In the genomic region with DNA sequence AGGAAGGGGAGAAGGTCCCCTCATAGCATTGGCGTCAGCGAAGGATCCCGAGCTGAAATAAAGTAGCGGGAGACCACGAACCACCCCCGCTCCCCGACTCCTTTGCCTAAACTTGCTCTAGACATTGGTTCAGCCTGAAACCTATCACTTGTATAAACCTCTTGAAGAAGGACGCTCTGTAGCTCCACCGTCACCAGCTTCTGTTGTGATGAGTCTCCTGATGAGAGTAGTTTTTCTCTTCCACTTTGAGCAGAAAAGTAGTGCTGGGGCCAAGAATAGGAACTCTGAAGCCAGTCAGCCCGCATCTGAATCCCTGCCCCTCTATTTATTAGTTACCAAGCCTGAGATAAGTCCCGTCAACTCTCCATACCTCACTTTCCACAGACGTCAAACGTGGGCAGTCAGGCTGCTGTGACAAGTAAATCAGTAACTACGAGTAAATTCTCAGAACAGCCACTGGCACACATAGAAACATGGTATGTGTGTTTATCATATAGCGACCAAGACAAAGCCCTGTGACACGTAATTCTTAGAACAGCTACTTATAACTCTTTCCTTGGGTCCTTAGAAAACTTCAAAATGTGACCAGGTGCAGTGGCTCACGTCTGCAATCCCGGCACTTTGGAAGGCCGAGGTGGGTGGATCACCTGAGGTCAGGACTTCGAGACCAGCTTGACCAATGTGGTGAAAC, we compare ENCODE assay signal across 9 cellular contexts.
DNase-seq lines count a peak whose midpoint lies in the region; ATAC-seq and TF ChIP-seq lines count a peak whose summit lies in the region.
"Had no signal": no experiment of that assay in that cellular context is flagged by ENCODE, and none has a peak within 500 bp of the region (broad histone marks: within the 10 kb centered on the region; RNA-seq: fewer than 3 reads in every experiment).

No MANE protein-coding gene starts in this region.

- no peaks in the 10 kb centered on the region for H3K27me3 Mint-ChIP-seq in T-helper 17 cell
- no peaks in the 10 kb centered on the region for H3K27me3 Mint-ChIP-seq in HFFc6 (ENCODE audit: insufficient read depth)

- DNase-seq in activated CD4-positive, CD25-positive, alpha-beta regulatory T cell (lab: John Stamatoyannopoulos, UW), result no peak
- DNase-seq in T-helper 17 cell (no peak), HFFc6 (no peak), germinal center (ENCODE audit: low spot score) (no peak), NOMO-1 (lab: John Stamatoyannopoulos, UW; ENCODE audit: unreplicated experiment in 2 of 2) (no peak)
- peak in 2 of 3 donors; percentile 47 for DNase-seq in stimulated activated CD4-positive, alpha-beta T cell treated with anti-CD3 and anti-CD28 coated beads, TNF-alpha, amount 100 ng/mL, for 48 hours (ENCODE audit: low read depth in 3 of 3)

- TF ChIP-seq CTCF in HFFc6 (IDR thresholded peaks at IDR 0.05), result no peak

- ATAC-seq in activated CD4-positive, CD25-positive, alpha-beta regulatory T cell treated with anti-CD3 and anti-CD28 coated beads, Interleukin-2, amount 50 U/mL, for 24 hours, result peak; percentile 82
- peak; percentile 85 for ATAC-seq in HG02678 (IDR thresholded peaks at IDR 0.05; ENCODE audit: unreplicated experiment)
- ATAC-seq in T-helper 17 cell, result peak; percentile 72

- H3K36me3 Mint-ChIP-seq in T-helper 17 cell (ENCODE audit: low read depth) (peaks cover 2% of the 10 kb centered on the region), HFFc6 (ENCODE audit: low read depth) (no peaks in the 10 kb centered on the region)
- H3K36me3 Mint-ChIP-seq: mesothelial cell of epicardium had no signal

- H3K4me1 Mint-ChIP-seq in T-helper 17 cell, result peaks cover 46% of the 10 kb centered on the region
- no peaks in the 10 kb centered on the region for H3K4me1 Mint-ChIP-seq in HFFc6 (ENCODE audit: low read depth)
- H3K4me1 Mint-ChIP-seq: mesothelial cell of epicardium had no signal

- peak overlapping the region; percentile 66 for H3K27ac Mint-ChIP-seq in T-helper 17 cell
- H3K27ac Mint-ChIP-seq in HFFc6, result no peak overlapping the region
- H3K27ac Mint-ChIP-seq: mesothelial cell of epicardium had no signal

- no peaks in the 10 kb centered on the region for H3K9me3 ChIP-seq in T-helper 17 cell (ENCODE audit: control insufficient read depth, low read length, poor library complexity, severe bottlenecking)

- H3K4me3 Mint-ChIP-seq in T-helper 17 cell, result peak overlapping the region; percentile 86
- H3K4me3 Mint-ChIP-seq in HFFc6, result no peak overlapping the region
- H3K4me3 Mint-ChIP-seq: mesothelial cell of epicardium had no signal

- no peaks in the 10 kb centered on the region for H3K9me3 Mint-ChIP-seq in HFFc6
- H3K9me3 Mint-ChIP-seq: mesothelial cell of epicardium had no signal

Comparison
In these comparisons a context has a peak if more than half of its experiments do, and no peak if none do; other contexts are left out.
1. DNase-seq: peak in stimulated activated CD4-positive, alpha-beta T cell treated with anti-CD3 and anti-CD28 coated beads, TNF-alpha, amount 100 ng/mL, for 48 hours (2 of 3); none in activated CD4-positive, CD25-positive, alpha-beta regulatory T cell (0 of 4), T-helper 17 cell (0 of 3), HFFc6 (single experiment), germinal center (single experiment) and NOMO-1 (0 of 2).
2. Peak in every context shown above with its lines, with median percentiles within 50 percentile points of each other: ATAC-seq.